In genomic region chr2:98484121-98484557, GRCh38 we compare ENCODE assay signal across 8 cellular contexts. TPM values are rescaled to one million over a fixed set of nuclear protein-coding genes. Genes with fewer than 3 reads are reported as not detected.
DNase-seq lines count a peak whose midpoint lies in the region; ATAC-seq and TF ChIP-seq lines count a peak whose summit lies in the region.
"Had no signal": no experiment of that assay in that cellular context is flagged by ENCODE, and none has a peak within 500 bp of the region (broad histone marks: within the 10 kb centered on the region; RNA-seq: fewer than 3 reads in every experiment).

No MANE protein-coding gene starts in this region.

- no peaks in the 10 kb centered on the region for H3K36me3 Mint-ChIP-seq in CD8-positive, alpha-beta memory T cell
- H3K36me3 Mint-ChIP-seq in activated naive CD8-positive, alpha-beta T cell treated with anti-CD3 and anti-CD28 coated beads for 36 hours: peaks cover 4% of the 10 kb centered on the region
- H3K36me3 Mint-ChIP-seq in natural killer cell treated with Interleukin-12 subunit alpha and Interleukin-12 subunit beta and Interleukin-15 and Interleukin-18, amount 100 ng/mL, for 72 hours: no peaks in the 10 kb centered on the region

- H3K36me3 ChIP-seq in CD8-positive, alpha-beta memory T cell (ENCODE audit: insufficient read depth, low read length): no peaks in the 10 kb centered on the region
- no peaks in the 10 kb centered on the region for H3K36me3 ChIP-seq in HEK293 (ENCODE audit: control insufficient read depth in 2 of 2, insufficient read depth in 1 of 2, low read length in 2 of 2)
- H3K36me3 ChIP-seq: cardiac muscle cell had no signal

- CTCF ChIA-PET in CD8-positive, alpha-beta memory T cell (lab: Charles Lee): interaction anchor here (0.7 to 6.3 kb wide), 3 partner anchors 19 to 71 kb away, joined by 3 to 48 read pairs (median 6); no protein-coding TSS in a partner anchor
- CTCF ChIA-PET in HEK293 (lab: Yijun Ruan, JAX): interaction anchor here (0.5 to 1.0 kb wide), 4 partner anchors 8 to 98 kb away, joined by 3 read pairs; no protein-coding TSS in a partner anchor

- peaks cover 94 to 100% (median 100%) of the 10 kb centered on the region in 3 donors for H3K4me1 Mint-ChIP-seq in CD8-positive, alpha-beta memory T cell
- H3K4me1 Mint-ChIP-seq in activated naive CD8-positive, alpha-beta T cell treated with anti-CD3 and anti-CD28 coated beads for 36 hours: peaks cover 97% of the 10 kb centered on the region
- H3K4me1 Mint-ChIP-seq in natural killer cell treated with Interleukin-12 subunit alpha and Interleukin-12 subunit beta and Interleukin-15 and Interleukin-18, amount 100 ng/mL, for 72 hours (ENCODE audit: low read depth in 2 of 2): peaks cover 84 to 99% of the 10 kb centered on the region in 2 donors

- POLR2A ChIA-PET in CD8-positive, alpha-beta memory T cell (lab: Charles Lee): no interaction called here
- POLR2A ChIA-PET in HEK293 (lab: Yijun Ruan, JAX): no interaction called here

- H3K27me3 Mint-ChIP-seq in CD8-positive, alpha-beta memory T cell: no peaks in the 10 kb centered on the region
- no peaks in the 10 kb centered on the region for H3K27me3 Mint-ChIP-seq in activated naive CD8-positive, alpha-beta T cell treated with anti-CD3 and anti-CD28 coated beads for 36 hours
- no peaks in the 10 kb centered on the region for H3K27me3 Mint-ChIP-seq in natural killer cell treated with Interleukin-12 subunit alpha and Interleukin-12 subunit beta and Interleukin-15 and Interleukin-18, amount 100 ng/mL, for 72 hours

- ATAC-seq in natural killer cell treated with Interleukin-12 subunit alpha and Interleukin-12 subunit beta and Interleukin-15 and Interleukin-18, amount 100 ng/mL, for 72 hours: no peak
- ATAC-seq in GM19463 (IDR thresholded peaks at IDR 0.05; ENCODE audit: unreplicated experiment) (no peak), HG02885 (IDR thresholded peaks at IDR 0.05; ENCODE audit: poor library complexity, unreplicated experiment) (no peak)

- intact Hi-C loops in dorsolateral prefrontal cortex (cut with DNase I): no loop called here

- peaks cover 100% of the 10 kb centered on the region for H3K4me1 ChIP-seq in CD8-positive, alpha-beta memory T cell (ENCODE audit: insufficient read depth, low read length)
- peaks cover 14% of the 10 kb centered on the region for H3K4me1 ChIP-seq in HEK293 (ENCODE audit: control insufficient read depth, insufficient read depth, low read length)

- H3K27me3 ChIP-seq in CD8-positive, alpha-beta memory T cell (ENCODE audit: insufficient read depth, low read length, poor library complexity, severe bottlenecking): no peaks in the 10 kb centered on the region
- H3K27me3 ChIP-seq in dorsolateral prefrontal cortex: no peaks in the 10 kb centered on the region
- H3K27me3 ChIP-seq: cardiac muscle cell had no signal

- no peak for DNase-seq in CD8-positive, alpha-beta memory T cell
- DNase-seq in activated naive CD8-positive, alpha-beta T cell treated with anti-CD3 and anti-CD28 coated beads for 36 hours: no peak
- DNase-seq in natural killer cell treated with Interleukin-12 subunit alpha and Interleukin-12 subunit beta and Interleukin-15 and Interleukin-18, amount 100 ng/mL, for 72 hours (ENCODE audit: low spot score): no peak
- DNase-seq in dorsolateral prefrontal cortex: no peak

- TF ChIP-seq CTCF in HEK293 (tag by site-specific recombination; IDR thresholded peaks at IDR 0.05) (no peak), dorsolateral prefrontal cortex (IDR thresholded peaks at IDR 0.05 in 54 of 56, conservative IDR thresholded peaks at IDR 0.05 in 2 of 56; ENCODE audit: low read depth in 1 of 56, partially characterized antibody in 56 of 56) (no peak)

- no peaks in the 10 kb centered on the region for H3K9me3 Mint-ChIP-seq in CD8-positive, alpha-beta memory T cell
- H3K9me3 Mint-ChIP-seq in activated naive CD8-positive, alpha-beta T cell treated with anti-CD3 and anti-CD28 coated beads for 36 hours: no peaks in the 10 kb centered on the region
- no peaks in the 10 kb centered on the region for H3K9me3 Mint-ChIP-seq in natural killer cell treated with Interleukin-12 subunit alpha and Interleukin-12 subunit beta and Interleukin-15 and Interleukin-18, amount 100 ng/mL, for 72 hours

- peak overlapping the region; percentile 36 to 94 (median 84) for H3K27ac Mint-ChIP-seq in CD8-positive, alpha-beta memory T cell
- H3K27ac Mint-ChIP-seq in activated naive CD8-positive, alpha-beta T cell treated with anti-CD3 and anti-CD28 coated beads for 36 hours: peak overlapping the region; percentile 85
- peak overlapping the region; percentile 94 to 95 for H3K27ac Mint-ChIP-seq in natural killer cell treated with Interleukin-12 subunit alpha and Interleukin-12 subunit beta and Interleukin-15 and Interleukin-18, amount 100 ng/mL, for 72 hours

- no peak overlapping the region for H3K27ac ChIP-seq in CD8-positive, alpha-beta memory T cell (ENCODE audit: low read depth, low read length)
- H3K27ac ChIP-seq in HEK293 (ENCODE audit: extremely low read depth, low read depth, low read length) (no peak overlapping the region), dorsolateral prefrontal cortex (no peak overlapping the region)
- H3K27ac ChIP-seq: cardiac muscle cell had no signal

- no peaks in the 10 kb centered on the region for H3K9me3 ChIP-seq in CD8-positive, alpha-beta memory T cell (ENCODE audit: low read length)
- no peaks in the 10 kb centered on the region for H3K9me3 ChIP-seq in HEK293 (ENCODE audit: control insufficient read depth, insufficient read depth, low read depth, low read length)

- peak overlapping the region; percentile 29 to 89 (median 58) for H3K4me3 Mint-ChIP-seq in CD8-positive, alpha-beta memory T cell
- peak overlapping the region; percentile 56 for H3K4me3 Mint-ChIP-seq in activated naive CD8-positive, alpha-beta T cell treated with anti-CD3 and anti-CD28 coated beads for 36 hours
- H3K4me3 Mint-ChIP-seq in natural killer cell treated with Interleukin-12 subunit alpha and Interleukin-12 subunit beta and Interleukin-15 and Interleukin-18, amount 100 ng/mL, for 72 hours: peak overlapping the region; percentile 69

- H3K4me3 ChIP-seq in CD8-positive, alpha-beta memory T cell (ENCODE audit: low read length): no peak overlapping the region
- no peak overlapping the region for H3K4me3 ChIP-seq in HEK293 (ENCODE audit: low read depth, low read length)
- no peak overlapping the region for H3K4me3 ChIP-seq in dorsolateral prefrontal cortex
- H3K4me3 ChIP-seq: cardiac muscle cell had no signal

TF ChIP-seq in HEK293, 187 proteins besides CTCF, POLR2A, EP300 and RAD21:
- TF ChIP-seq ZBTB17 (tag by site-specific recombination; IDR thresholded peaks at IDR 0.05) (0 out of 2 replicates have a peak, but pooled peaks have one; percentile 42), ZNF596 (tag by site-specific recombination; IDR thresholded peaks at IDR 0.05) (no peak)

RNA-seq across cellular contexts. Expression of gene INPP4A, which starts 39.5 kb away (rescaled TPM):
- 10 to 100 TPM; 41.0 to 46.9 TPM for total RNA-seq in CD8-positive, alpha-beta memory T cell
- polyA plus RNA-seq in CD8-positive, alpha-beta memory T cell: 61.4 TPM
- 10 to 100 TPM; 31.6 to 31.9 TPM for total RNA-seq in activated naive CD8-positive, alpha-beta T cell treated with anti-CD3 and anti-CD28 coated beads for 36 hours
- 100 to 1,000 TPM in 1 of 2 donors, 10 to 100 TPM in 1; 65.0 to 150 TPM for total RNA-seq in natural killer cell treated with Interleukin-12 subunit alpha and Interleukin-12 subunit beta and Interleukin-15 and Interleukin-18, amount 100 ng/mL, for 72 hours
- 100 to 1,000 TPM in 104 of 120 experiments, 10 to 100 TPM in 16; 54.2 to 160 (median 122) TPM for total RNA-seq in dorsolateral prefrontal cortex
